In the genomic region with DNA sequence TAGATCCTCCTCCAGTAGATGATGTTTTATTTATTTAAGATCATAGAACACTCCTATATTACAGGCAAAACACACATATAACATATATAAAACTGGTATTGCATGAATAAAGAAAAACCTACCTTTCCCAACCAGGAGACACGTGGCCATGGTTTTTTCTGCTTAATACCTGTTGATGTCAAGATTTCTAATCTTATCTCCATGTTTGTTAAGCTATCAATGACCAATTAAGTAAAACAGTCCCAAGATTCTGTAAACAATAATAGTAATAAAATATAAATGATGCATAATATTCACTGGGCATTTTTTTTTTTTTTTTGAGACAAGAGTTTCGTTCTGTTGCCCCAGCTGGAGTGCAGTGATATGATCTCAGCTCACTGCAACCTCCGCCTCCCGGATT, we compare ENCODE assay signal across 12 cellular contexts. TPM values are rescaled to one million over a fixed set of nuclear protein-coding genes. Genes with fewer than 3 reads are reported as not detected.
DNase-seq lines count a peak whose midpoint lies in the region; ATAC-seq and TF ChIP-seq lines count a peak whose summit lies in the region.
"Had no signal": no experiment of that assay in that cellular context is flagged by ENCODE, and none has a peak within 500 bp of the region (broad histone marks: within the 10 kb centered on the region; RNA-seq: fewer than 3 reads in every experiment).

No MANE protein-coding gene starts in this region.

- CTCF ChIA-PET in SK-N-SH (lab: Yijun Ruan, JAX): no interaction called here
- CTCF ChIA-PET in T-cell (lab: Charles Lee): no interaction called here

- peak overlapping the region; percentile 47 to 93 (median 77) for H3K4me3 Mint-ChIP-seq in T-cell
- H3K4me3 Mint-ChIP-seq in effector memory CD8-positive, alpha-beta T cell: peak overlapping the region; percentile 90 to 92

- H3K27ac Mint-ChIP-seq in T-cell: no peak overlapping the region
- H3K27ac Mint-ChIP-seq in effector memory CD8-positive, alpha-beta T cell: peak overlapping the region; percentile 97

- 0 out of 2 replicates have a peak, but pooled peaks cover 4% of the 10 kb centered on the region for H4K20me1 ChIP-seq in SK-N-SH (ENCODE audit: insufficient read depth)

- no peaks in the 10 kb centered on the region for H3K9me2 ChIP-seq in SK-N-SH

- WGBS in SK-N-SH (ENCODE audit: low lambda C conversion rate): 94% methylated on average over 4 of the region's 4 CpGs

- H3K36me3 ChIP-seq in SK-N-SH (replicated peaks in 1 of 2; ENCODE audit: control insufficient read depth in 1 of 2, insufficient read depth in 2 of 2, low read length in 1 of 2): peaks cover under 1 to 14% of the 10 kb centered on the region in 2 experiments
- H3K36me3 ChIP-seq in neuron (ENCODE audit: insufficient read depth, low read length): peaks cover 6% of the 10 kb centered on the region
- H3K36me3 ChIP-seq: brain microvascular endothelial cell had no signal

- peaks cover 0 to 5% of the 10 kb centered on the region in 2 experiments; a peak in 2 of 4 replicates for H3K4me1 ChIP-seq in SK-N-SH (ENCODE audit: control insufficient read depth in 1 of 2, insufficient read depth in 2 of 2, low read depth in 1 of 2, low read length in 1 of 2)
- H3K4me1 ChIP-seq in neuron (ENCODE audit: insufficient read depth, low read length): peaks cover 5% of the 10 kb centered on the region

- H3K36me3 Mint-ChIP-seq in T-cell: peaks cover 4% of the 10 kb centered on the region
- peaks cover 3% of the 10 kb centered on the region for H3K36me3 Mint-ChIP-seq in effector memory CD8-positive, alpha-beta T cell (ENCODE audit: insufficient read depth)

- no peak for TF ChIP-seq CTCF in SK-N-SH (IDR thresholded peaks at IDR 0.05)

- no peaks in the 10 kb centered on the region for H3K27me3 ChIP-seq in SK-N-SH (ENCODE audit: insufficient read depth)
- H3K27me3 ChIP-seq in neuron (ENCODE audit: insufficient read depth, low read length): no peaks in the 10 kb centered on the region
- H3K27me3 ChIP-seq: brain microvascular endothelial cell, spleen had no signal

- DNase-seq in SK-N-SH (no peak), T-cell (no peak), DMS79 treated with DMSO at 0.1 percent for 48 hours (lab: John Stamatoyannopoulos, UW) (no peak), caudate nucleus (lab: John Stamatoyannopoulos, UW) (no peak)
- DNase-seq in effector memory CD8-positive, alpha-beta T cell: no peak
- no peak for DNase-seq in stimulated activated CD4-positive, alpha-beta T cell treated with anti-CD3 and anti-CD28 coated beads, Interleukin-4, amount 100 ng/mL, for 24 hours
- DNase-seq: brain microvascular endothelial cell, Right ventricle myocardium superior, spleen had no signal

- H3K27me3 Mint-ChIP-seq in T-cell: no peaks in the 10 kb centered on the region
- no peaks in the 10 kb centered on the region for H3K27me3 Mint-ChIP-seq in effector memory CD8-positive, alpha-beta T cell

- ATAC-seq in SK-N-SH treated with all-trans-retinoic acid at 6 μM for 48 hours: no peak
- no peak for ATAC-seq in T-cell (replicated peaks in 1 of 4)
- no peak for ATAC-seq in effector memory CD8-positive, alpha-beta T cell (replicated peaks)

- H3K9me3 Mint-ChIP-seq in T-cell: no peaks in the 10 kb centered on the region
- no peaks in the 10 kb centered on the region for H3K9me3 Mint-ChIP-seq in effector memory CD8-positive, alpha-beta T cell

- H3K9me3 ChIP-seq in SK-N-SH (no peaks in the 10 kb centered on the region), neuron (ENCODE audit: low read length) (no peaks in the 10 kb centered on the region)
- H3K9me3 ChIP-seq: spleen had no signal

- H3K27ac ChIP-seq in SK-N-SH (ENCODE audit: low read depth in 2 of 2, low read length in 1 of 2) (no peak overlapping the region), caudate nucleus (ENCODE audit: low read depth, low read length) (no peak overlapping the region)
- H3K27ac ChIP-seq: 22Rv1, brain microvascular endothelial cell, spleen had no signal

- peak overlapping the region; percentile 89 for H3K4me2 ChIP-seq in SK-N-SH

- H3F3A ChIP-seq in SK-N-SH (replicated peaks; ENCODE audit: insufficient read depth): peaks cover 10% of the 10 kb centered on the region

- no peak for TF ChIP-seq RAD21 in SK-N-SH (IDR thresholded peaks at IDR 0.05; ENCODE audit: low read length)

- 0 out of 2 replicates have a peak overlapping the region, but pooled peaks have one; percentile 87 for H3K9ac ChIP-seq in SK-N-SH

- peaks cover 15 to 21% (median 20%) of the 10 kb centered on the region in 3 donors for H3K4me1 Mint-ChIP-seq in T-cell
- peaks cover 6 to 12% of the 10 kb centered on the region in 2 donors for H3K4me1 Mint-ChIP-seq in effector memory CD8-positive, alpha-beta T cell (ENCODE audit: low read depth in 2 of 2)

- peaks cover 45% of the 10 kb centered on the region for H3K79me2 ChIP-seq in SK-N-SH (ENCODE audit: insufficient read depth)

- H3K4me3 ChIP-seq in SK-N-SH (ENCODE audit: low read depth in 2 of 2, low read length in 1 of 2) (peak overlapping the region in 1 of 2 experiments; percentile 87; a peak in 1 of 4 replicates), neuron (ENCODE audit: low read length) (peak overlapping the region; percentile 98)

- TF ChIP-seq EP300 in SK-N-SH (IDR thresholded peaks at IDR 0.05; ENCODE audit: borderline replicate concordance in 1 of 2, low read depth in 1 of 2, low read length in 1 of 2): no peak

- POLR2A ChIA-PET in SK-N-SH (lab: Yijun Ruan, JAX) (no interaction called here), T-cell (lab: Charles Lee) (interaction anchor here (0.6 kb wide), 3 partner anchors 8 to 168 kb away, joined by 3 to 5 read pairs (median 4); no protein-coding TSS in a partner anchor)

- H2AFZ ChIP-seq in SK-N-SH (ENCODE audit: low read depth): no peak overlapping the region
- H2AFZ ChIP-seq in neuron (ENCODE audit: low read depth, low read length): no peak overlapping the region

TF ChIP-seq in SK-N-SH, 30 proteins besides CTCF, POLR2A, EP300 and RAD21 (continues in another document):
- TF ChIP-seq, protein P1, sequence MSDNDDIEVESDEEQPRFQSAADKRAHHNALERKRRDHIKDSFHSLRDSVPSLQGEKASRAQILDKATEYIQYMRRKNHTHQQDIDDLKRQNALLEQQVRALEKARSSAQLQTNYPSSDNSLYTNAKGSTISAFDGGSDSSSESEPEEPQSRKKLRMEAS (IDR thresholded peaks at IDR 0.05; ENCODE audit: low read depth): no peak
- TF ChIP-seq SMC3 (IDR thresholded peaks at IDR 0.05; ENCODE audit: low read depth, low read length) (no peak), EZH2phosphoT487 (IDR thresholded peaks at IDR 0.05; ENCODE audit: borderline replicate concordance, low read depth) (no peak), CHD2 (IDR thresholded peaks at IDR 0.05; ENCODE audit: low read length, partially characterized antibody) (no peak), ELF1 (IDR thresholded peaks at IDR 0.05) (no peak), SIN3A (IDR thresholded peaks at IDR 0.05; ENCODE audit: borderline replicate concordance, low read depth, low read length) (no peak), RCOR1 (IDR thresholded peaks at IDR 0.05; ENCODE audit: low read length) (no peak), FOXJ3 (CRISPR knock-in tag; IDR thresholded peaks at IDR 0.05) (no peak), TEAD4 (IDR thresholded peaks at IDR 0.05; ENCODE audit: borderline replicate concordance, insufficient read depth) (no peak), JUND (IDR thresholded peaks at IDR 0.05) (no peak), RFX5 (IDR thresholded peaks at IDR 0.05; ENCODE audit: low read length) (no peak), NRF1 (IDR thresholded peaks at IDR 0.05; ENCODE audit: low read depth, low read length) (no peak)
- TF ChIP-seq, protein P2, sequence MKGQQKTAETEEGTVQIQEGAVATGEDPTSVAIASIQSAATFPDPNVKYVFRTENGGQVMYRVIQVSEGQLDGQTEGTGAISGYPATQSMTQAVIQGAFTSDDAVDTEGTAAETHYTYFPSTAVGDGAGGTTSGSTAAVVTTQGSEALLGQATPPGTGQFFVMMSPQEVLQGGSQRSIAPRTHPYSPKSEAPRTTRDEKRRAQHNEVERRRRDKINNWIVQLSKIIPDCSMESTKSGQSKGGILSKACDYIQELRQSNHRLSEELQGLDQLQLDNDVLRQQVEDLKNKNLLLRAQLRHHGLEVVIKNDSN (IDR thresholded peaks at IDR 0.05; ENCODE audit: borderline replicate concordance, low read depth): no peak

TF ChIP-seq in SK-N-SH treated with all-trans-retinoic acid at 6 μM for 48 hours, 23 proteins besides CTCF, POLR2A, EP300 and RAD21 (continues in another document):
- TF ChIP-seq TCF4 (CRISPR knock-in tag; IDR thresholded peaks at IDR 0.05; ENCODE audit: borderline replicate concordance): no peak
- no peak for TF ChIP-seq ZNF565 (CRISPR knock-in tag; conservative IDR thresholded peaks at IDR 0.05; ENCODE audit: low read depth)
- TF ChIP-seq CSDC2 (CRISPR knock-in tag; IDR thresholded peaks at IDR 0.05): no peak
- TF ChIP-seq ESRRG (CRISPR knock-in tag; IDR thresholded peaks at IDR 0.05): no peak
- TF ChIP-seq ZNF8 (CRISPR knock-in tag; IDR thresholded peaks at IDR 0.05): no peak
- TF ChIP-seq ARNTL (CRISPR knock-in tag; IDR thresholded peaks at IDR 0.05; ENCODE audit: borderline replicate concordance, low read depth): no peak
- no peak for TF ChIP-seq ISL1 (CRISPR knock-in tag; IDR thresholded peaks at IDR 0.05)
- no peak for TF ChIP-seq ZNF70 (CRISPR knock-in tag; IDR thresholded peaks at IDR 0.05)
- TF ChIP-seq, protein P3, sequence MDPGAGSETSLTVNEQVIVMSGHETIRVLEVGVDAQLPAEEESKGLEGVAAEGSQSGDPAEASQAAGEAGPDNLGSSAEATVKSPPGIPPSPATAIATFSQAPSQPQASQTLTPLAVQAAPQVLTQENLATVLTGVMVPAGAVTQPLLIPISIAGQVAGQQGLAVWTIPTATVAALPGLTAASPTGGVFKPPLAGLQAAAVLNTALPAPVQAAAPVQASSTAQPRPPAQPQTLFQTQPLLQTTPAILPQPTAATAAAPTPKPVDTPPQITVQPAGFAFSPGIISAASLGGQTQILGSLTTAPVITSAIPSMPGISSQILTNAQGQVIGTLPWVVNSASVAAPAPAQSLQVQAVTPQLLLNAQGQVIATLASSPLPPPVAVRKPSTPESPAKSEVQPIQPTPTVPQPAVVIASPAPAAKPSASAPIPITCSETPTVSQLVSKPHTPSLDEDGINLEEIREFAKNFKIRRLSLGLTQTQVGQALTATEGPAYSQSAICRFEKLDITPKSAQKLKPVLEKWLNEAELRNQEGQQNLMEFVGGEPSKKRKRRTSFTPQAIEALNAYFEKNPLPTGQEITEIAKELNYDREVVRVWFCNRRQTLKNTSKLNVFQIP (CRISPR knock-in tag; IDR thresholded peaks at IDR 0.05; ENCODE audit: borderline replicate concordance, low read depth): no peak
- TF ChIP-seq ZFP30 (CRISPR knock-in tag; IDR thresholded peaks at IDR 0.05): no peak
- TF ChIP-seq PPARA (CRISPR knock-in tag; IDR thresholded peaks at IDR 0.05; ENCODE audit: borderline replicate concordance): no peak

RNA-seq across cellular contexts. Expression of a gene that starts 1.7 kb away (rescaled TPM):
- polyA plus RNA-seq in SK-N-SH (2012; rRNA removed): 3.6 TPM in 2 replicates
- polyA plus RNA-seq in SK-N-SH (2012; cell fraction: cytosol; rRNA removed): 3.1 and 3.9 TPM in 2 replicates
- polyA plus RNA-seq in SK-N-SH (2012; cell fraction: nucleus; rRNA removed): 7.3 and 12.2 TPM in 2 replicates
- 1 to 10 TPM; 5.1 to 9.4 (median 7.7) TPM for total RNA-seq in T-cell

Comparison
In these comparisons a context has a peak if more than half of its experiments do, and no peak if none do; other contexts are left out.
1. H3K27ac Mint-ChIP-seq: peak in effector memory CD8-positive, alpha-beta T cell (2 of 2); none in T-cell (0 of 2).